Comparison of ENCODE assay signal across 8 cellular contexts in the genomic region with DNA sequence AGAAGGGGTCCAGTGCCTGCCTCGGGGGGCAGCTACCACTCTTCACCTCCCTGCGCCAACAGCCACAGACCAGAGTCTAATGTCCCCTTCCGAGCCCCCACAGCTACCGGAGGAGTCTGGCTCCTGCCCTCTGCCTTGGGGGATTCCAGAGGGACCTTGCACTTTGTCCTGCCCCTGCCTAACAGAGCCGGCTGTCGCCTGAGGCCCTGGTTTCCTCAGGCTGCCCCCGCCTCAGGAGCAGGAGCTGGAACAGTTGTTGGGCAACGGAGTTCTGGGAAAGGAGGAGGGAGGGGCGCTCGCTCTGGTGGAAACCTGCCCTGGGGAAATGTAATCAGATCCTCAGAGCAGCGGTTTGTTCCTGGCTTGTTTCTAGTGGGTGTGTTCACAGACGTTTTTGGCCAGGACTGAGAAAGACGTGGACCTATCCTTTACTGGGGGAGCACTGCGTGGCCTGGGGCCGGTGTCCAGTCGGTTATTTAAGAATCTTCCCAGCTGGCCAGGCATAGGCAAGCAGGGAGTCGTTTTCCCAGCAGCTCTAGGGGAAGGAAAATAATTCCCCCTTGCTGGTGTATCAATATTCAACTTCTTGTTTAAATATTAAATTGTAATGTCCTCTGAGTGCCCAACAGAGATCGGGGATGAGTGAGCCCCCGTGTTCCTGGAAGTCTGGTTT. TPM values are rescaled to one million over a fixed set of nuclear protein-coding genes. Genes with fewer than 3 reads are reported as not detected.
DNase-seq lines count a peak whose midpoint lies in the region; ATAC-seq lines count a peak whose summit lies in the region.

No MANE protein-coding gene starts in this region.

- peak overlapping the region; percentile 67 for H3K27ac ChIP-seq in GM23248

- H3K4me3 Mint-ChIP-seq in T-helper 17 cell = no peak overlapping the region

- no peaks in the 10 kb centered on the region for H3K27me3 ChIP-seq in GM23248 (replicated peaks; ENCODE audit: insufficient read depth)

- 0 out of 2 replicates have a peak, but pooled peaks cover 5% of the 10 kb centered on the region for H3F3A ChIP-seq in GM23248 (ENCODE audit: insufficient read depth)

- ATAC-seq in GM21367 (IDR thresholded peaks at IDR 0.05; ENCODE audit: unreplicated experiment) (no peak), T-helper 17 cell (no peak)

- no peaks in the 10 kb centered on the region for H3K79me2 ChIP-seq in GM23248 (ENCODE audit: insufficient read depth)

- H3K4me3 ChIP-seq in GM23248 = 0 out of 2 replicates have a peak overlapping the region, but pooled peaks have one; percentile 17

- H3K27ac Mint-ChIP-seq in T-helper 17 cell = no peak overlapping the region

- H3K9me3 ChIP-seq in GM23248 (ENCODE audit: low read depth) (no peaks in the 10 kb centered on the region), T-helper 17 cell (ENCODE audit: control insufficient read depth, low read length, poor library complexity, severe bottlenecking) (no peaks in the 10 kb centered on the region)

- 11 to 12% methylated on average over 19 of the region's 19 CpGs for WGBS in GM23248 (ENCODE audit: low coverage in 1 of 2, low lambda C conversion rate in 2 of 2, missing lambda C conversion rate in 2 of 2), 2 experiments

- no peaks in the 10 kb centered on the region for H4K20me1 ChIP-seq in GM23248 (ENCODE audit: insufficient read depth)

- peaks cover 6% of the 10 kb centered on the region for H3K36me3 Mint-ChIP-seq in T-helper 17 cell (ENCODE audit: low read depth)

- peak overlapping the region; percentile 62 for H3K4me2 ChIP-seq in GM23248 (ENCODE audit: unreplicated experiment)

- H3K27me3 Mint-ChIP-seq in T-helper 17 cell = peaks cover 9% of the 10 kb centered on the region

- H3K4me1 ChIP-seq in GM23248 (ENCODE audit: insufficient read depth) = peaks cover 35% of the 10 kb centered on the region

- no peaks in the 10 kb centered on the region for H3K36me3 ChIP-seq in GM23248 (ENCODE audit: low read depth)

- H3K9me2 ChIP-seq in GM23248 (ENCODE audit: insufficient read depth) = no peaks in the 10 kb centered on the region

- DNase-seq in GM23248 (peak; percentile 96), NCI-H526 (lab: John Stamatoyannopoulos, UW) (peak; percentile 61 to 86), ecto neural progenitor cell (ENCODE audit: low spot score) (peak; percentile 78), lung microvascular endothelial cell (ENCODE audit: low read depth in 2 of 2) (peak; percentile 26 to 46), ureter (ENCODE audit: low spot score) (peak; percentile 93), T-helper 17 cell (no peak)
- no peak for DNase-seq in stimulated activated CD4-positive, alpha-beta T cell treated with anti-CD3 and anti-CD28 coated beads, Interleukin-12 subunit alpha, Interleukin-12 subunit beta, amount 100 ng/mL, for 4 hours

- H2AFZ ChIP-seq in GM23248 = peak overlapping the region; percentile 20

- peaks cover 9% of the 10 kb centered on the region for H3K4me1 Mint-ChIP-seq in T-helper 17 cell

- peak overlapping the region; percentile 51 for H3K9ac ChIP-seq in GM23248

- in situ Hi-C loops in GM23248 (cut with MboI) = no loop called here

RNA-seq across cellular contexts. Expression of a gene that starts 32.3 kb away (rescaled TPM):
- 10.9 and 18.6 TPM in 2 replicates for total RNA-seq in GM23248 (2014; rRNA removed; shearing (Covaris generic))
- polyA plus RNA-seq in GM23248 (2016; fragmentation: Nextera tagmentation; extraction: Ambion mirVana) = 14.8 and 15.4 TPM in 2 replicates
- 32.7 and 43.8 TPM in 2 replicates for total RNA-seq in lung microvascular endothelial cell
- 57.9 TPM for total RNA-seq in ureter
- total RNA-seq in T-helper 17 cell = not detected

RNA-seq across cellular contexts. Expression of a gene that starts 39.2 kb away (rescaled TPM):
- 314 and 378 TPM in 2 replicates for total RNA-seq in GM23248 (2014; rRNA removed; shearing (Covaris generic))
- polyA plus RNA-seq in GM23248 (2016; fragmentation: Nextera tagmentation; extraction: Ambion mirVana) = 907 and 950 TPM in 2 replicates
- 99.0 and 129 TPM in 2 replicates for total RNA-seq in lung microvascular endothelial cell
- total RNA-seq in ureter = 243 TPM
- total RNA-seq in T-helper 17 cell = 10 to 100 TPM; 44.8 to 80.7 TPM

RNA-seq across cellular contexts. Expression of a gene that starts 48.0 kb away (rescaled TPM):
- total RNA-seq in GM23248 (2014; rRNA removed; shearing (Covaris generic)) = not detected in 2 replicates
- polyA plus RNA-seq in GM23248 (2016; fragmentation: Nextera tagmentation; extraction: Ambion mirVana) = 0.62 TPM in 1 of 2 replicates, not detected in the other
- total RNA-seq in lung microvascular endothelial cell (0.22 and 0.60 TPM in 2 replicates), ureter (1.4 TPM), T-helper 17 cell (1 to 10 TPM; 3.9 to 4.5 TPM)

Comparison
In these comparisons a context has a peak if more than half of its experiments do, and no peak if none do; other contexts are left out.
1. DNase-seq: peak in GM23248 (single experiment), NCI-H526 (2 of 2), ecto neural progenitor cell (single experiment), lung microvascular endothelial cell (2 of 2) and ureter (single experiment); none in stimulated activated CD4-positive, alpha-beta T cell treated with anti-CD3 and anti-CD28 coated beads, Interleukin-12 subunit alpha, Interleukin-12 subunit beta, amount 100 ng/mL, for 4 hours (single experiment) and T-helper 17 cell (0 of 3).
2. RNA of a gene that starts 32.3 kb away (total RNA-seq): 57.9 TPM in ureter (single experiment), 32.7 to 43.8 TPM in lung microvascular endothelial cell and 10.9 to 18.6 TPM in GM23248; not detected in T-helper 17 cell; every median in the first group is over 10 times any median in the second.